Comparison of ENCODE assay signal across 17 cellular contexts in the genomic region with DNA sequence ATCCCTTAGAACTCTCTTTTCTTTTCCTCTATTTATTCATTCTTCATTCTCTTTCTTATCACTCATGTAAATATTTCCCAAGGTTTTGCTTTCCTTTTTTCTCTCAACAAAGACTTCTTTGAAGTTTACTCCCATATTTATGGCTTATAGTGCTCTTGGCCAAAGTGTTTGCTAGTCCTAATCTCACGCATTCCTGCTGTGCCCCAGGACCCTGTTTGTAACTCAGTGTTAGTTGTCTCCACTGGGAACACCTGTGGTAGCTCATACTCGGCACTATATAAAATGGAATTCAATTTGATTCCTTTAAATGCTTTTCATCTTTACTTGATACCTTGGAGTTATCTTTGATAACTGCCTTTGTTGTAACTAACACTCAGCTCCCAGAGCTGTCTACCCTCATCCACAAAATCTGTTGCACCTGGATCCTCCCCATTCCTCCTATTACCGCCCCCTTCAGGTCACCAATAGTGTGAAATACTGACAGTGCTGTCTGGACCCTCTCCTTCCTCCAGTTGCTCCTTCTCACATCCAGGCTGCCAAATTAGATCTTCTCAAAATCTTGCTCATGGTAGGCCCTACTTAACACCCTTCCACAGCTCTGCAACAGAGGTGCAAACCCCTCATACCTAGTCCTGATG.
DNase-seq lines count a peak whose midpoint lies in the region; ATAC-seq, FAIRE-seq and TF ChIP-seq lines count a peak whose summit lies in the region.
"Had no signal": no experiment of that assay in that cellular context is flagged by ENCODE, and none has a peak within 500 bp of the region (broad histone marks: within the 10 kb centered on the region; RNA-seq: fewer than 3 reads in every experiment).

No MANE protein-coding gene starts in this region.

- no peak for DNase-seq in activated CD8-positive, alpha-beta T cell treated with anti-CD3 and anti-CD28 coated beads for 36 hours
- no peak for DNase-seq in activated CD8-positive, alpha-beta T cell treated with anti-CD3 and anti-CD28 coated beads, Interleukin-2, amount 10 ng/mL, durations not matched to agents 7 days and 5 days
- DNase-seq in NB4 (ENCODE audit: low read depth): no peak
- DNase-seq in endothelial cell (ENCODE audit: low spot score): no peak
- DNase-seq in stimulated activated naive B cell treated with anti-CD40 and anti-IgM and Interleukin-4, amounts not matched to agents 10 μg/mL and 1 μg/mL and 100 μg/mL, for 72 hours: no peak
- DNase-seq in SHP77 (lab: John Stamatoyannopoulos, UW): no peak
- DNase-seq in small intestine: no peak
- DNase-seq: activated CD4-positive, alpha-beta T cell treated with anti-CD3 and anti-CD28 coated beads, Interleukin-2, amount 50 U/mL, for 48 hours; activated gamma-delta T cell treated with Interleukin-2 at 50 U/mL for 16 hours; HCEC 1CT; NCI-H1105 treated with DMSO at 0.1 percent for 48 hours; NCI-H345; posterior cingulate gyrus had no signal

- H3K27me3 ChIP-seq in small intestine (ENCODE audit: control insufficient read depth in 2 of 2, insufficient read depth in 2 of 2, low read length in 2 of 2): no peaks in the 10 kb centered on the region

- POLR2A ChIA-PET in activated CD8-positive, alpha-beta T cell treated with anti-CD3 and anti-CD28 coated beads for 36 hours (lab: Charles Lee): no interaction called here
- POLR2A ChIA-PET in activated CD8-positive, alpha-beta T cell treated with anti-CD3 and anti-CD28 coated beads, Interleukin-2, amount 10 ng/mL, durations not matched to agents 7 days and 5 days (lab: Charles Lee): interaction anchor here (1.4 kb wide), 1 partner anchor 13 kb away, joined by 3 read pairs; no protein-coding TSS in a partner anchor

- peak; percentile 34 for TF ChIP-seq CTCF in activated CD8-positive, alpha-beta T cell treated with anti-CD3 and anti-CD28 coated beads for 36 hours (IDR thresholded peaks at IDR 0.05)
- TF ChIP-seq CTCF in NB4 (IDR thresholded peaks at IDR 0.05; ENCODE audit: low read depth, low read length) (peak; percentile 21), endothelial cell (IDR thresholded peaks at IDR 0.05; ENCODE audit: unreplicated experiment) (peak; percentile 52)

- no peak overlapping the region for H3K4me3 Mint-ChIP-seq in activated CD8-positive, alpha-beta T cell treated with anti-CD3 and anti-CD28 coated beads for 36 hours
- H3K4me3 Mint-ChIP-seq in activated CD8-positive, alpha-beta T cell treated with anti-CD3 and anti-CD28 coated beads, Interleukin-2, amount 10 ng/mL, durations not matched to agents 7 days and 5 days: no peak overlapping the region
- no peak overlapping the region for H3K4me3 Mint-ChIP-seq in endothelial cell (ENCODE audit: unreplicated experiment)
- no peak overlapping the region for H3K4me3 Mint-ChIP-seq in stimulated activated naive B cell treated with anti-CD40 and anti-IgM and Interleukin-4, amounts not matched to agents 10 μg/mL and 1 μg/mL and 100 μg/mL, for 72 hours

- CTCF ChIA-PET in activated CD8-positive, alpha-beta T cell treated with anti-CD3 and anti-CD28 coated beads for 36 hours (lab: Charles Lee): interaction anchor here (1.0 to 1.4 kb wide), 4 partner anchors 9 to 25 kb away, joined by 3 to 6 read pairs (median 4); no protein-coding TSS in a partner anchor
- CTCF ChIA-PET in activated CD8-positive, alpha-beta T cell treated with anti-CD3 and anti-CD28 coated beads, Interleukin-2, amount 10 ng/mL, durations not matched to agents 7 days and 5 days (lab: Charles Lee): interaction anchor here (0.9 kb wide), 1 partner anchor 12 kb away, joined by 3 read pairs; no protein-coding TSS in a partner anchor

- intact Hi-C loops in activated CD8-positive, alpha-beta T cell treated with anti-CD3 and anti-CD28 coated beads for 36 hours (cut with micrococcal nuclease): no loop called here

- H3K27ac ChIP-seq in small intestine (ENCODE audit: low read depth in 1 of 2, low read length in 1 of 2): no peak overlapping the region
- H3K27ac ChIP-seq: epithelial cell of prostate had no signal

- H3K36me3 ChIP-seq in small intestine (ENCODE audit: control insufficient read depth in 2 of 2, insufficient read depth in 2 of 2, low read length in 2 of 2): no peaks in the 10 kb centered on the region

- no peaks in the 10 kb centered on the region for H3K36me3 Mint-ChIP-seq in activated CD8-positive, alpha-beta T cell treated with anti-CD3 and anti-CD28 coated beads for 36 hours (ENCODE audit: low read depth)
- H3K36me3 Mint-ChIP-seq in activated CD8-positive, alpha-beta T cell treated with anti-CD3 and anti-CD28 coated beads, Interleukin-2, amount 10 ng/mL, durations not matched to agents 7 days and 5 days (ENCODE audit: low read depth): no peaks in the 10 kb centered on the region
- H3K36me3 Mint-ChIP-seq in endothelial cell (ENCODE audit: low read depth, unreplicated experiment): no peaks in the 10 kb centered on the region
- peaks cover 0 to 7% of the 10 kb centered on the region in 2 donors for H3K36me3 Mint-ChIP-seq in stimulated activated naive B cell treated with anti-CD40 and anti-IgM and Interleukin-4, amounts not matched to agents 10 μg/mL and 1 μg/mL and 100 μg/mL, for 72 hours

- H3K9me3 Mint-ChIP-seq in activated CD8-positive, alpha-beta T cell treated with anti-CD3 and anti-CD28 coated beads for 36 hours: no peaks in the 10 kb centered on the region
- H3K9me3 Mint-ChIP-seq in activated CD8-positive, alpha-beta T cell treated with anti-CD3 and anti-CD28 coated beads, Interleukin-2, amount 10 ng/mL, durations not matched to agents 7 days and 5 days (ENCODE audit: insufficient read depth): no peaks in the 10 kb centered on the region
- no peaks in the 10 kb centered on the region for H3K9me3 Mint-ChIP-seq in endothelial cell (ENCODE audit: unreplicated experiment)
- no peaks in the 10 kb centered on the region for H3K9me3 Mint-ChIP-seq in stimulated activated naive B cell treated with anti-CD40 and anti-IgM and Interleukin-4, amounts not matched to agents 10 μg/mL and 1 μg/mL and 100 μg/mL, for 72 hours

- no peaks in the 10 kb centered on the region for H3K9me3 ChIP-seq in small intestine (ENCODE audit: control insufficient read depth, low read depth)

- ATAC-seq in activated CD8-positive, alpha-beta T cell treated with anti-CD3 and anti-CD28 coated beads for 36 hours: no peak
- no peak for ATAC-seq in activated CD8-positive, alpha-beta T cell treated with anti-CD3 and anti-CD28 coated beads, Interleukin-2, amount 10 ng/mL, durations not matched to agents 7 days and 5 days
- ATAC-seq in stimulated activated naive B cell treated with anti-CD40 and anti-IgM and Interleukin-4, amounts not matched to agents 10 μg/mL and 1 μg/mL and 100 μg/mL, for 72 hours (replicated peaks): no peak
- no peak for ATAC-seq in GM21619 (IDR thresholded peaks at IDR 0.05; ENCODE audit: unreplicated experiment)

- H3K4me1 Mint-ChIP-seq in activated CD8-positive, alpha-beta T cell treated with anti-CD3 and anti-CD28 coated beads for 36 hours (ENCODE audit: low read depth): no peaks in the 10 kb centered on the region
- H3K4me1 Mint-ChIP-seq in activated CD8-positive, alpha-beta T cell treated with anti-CD3 and anti-CD28 coated beads, Interleukin-2, amount 10 ng/mL, durations not matched to agents 7 days and 5 days (ENCODE audit: low read depth): no peaks in the 10 kb centered on the region
- H3K4me1 Mint-ChIP-seq in endothelial cell (ENCODE audit: unreplicated experiment): no peaks in the 10 kb centered on the region
- no peaks in the 10 kb centered on the region for H3K4me1 Mint-ChIP-seq in stimulated activated naive B cell treated with anti-CD40 and anti-IgM and Interleukin-4, amounts not matched to agents 10 μg/mL and 1 μg/mL and 100 μg/mL, for 72 hours

- H3K27me3 Mint-ChIP-seq in activated CD8-positive, alpha-beta T cell treated with anti-CD3 and anti-CD28 coated beads for 36 hours: no peaks in the 10 kb centered on the region
- H3K27me3 Mint-ChIP-seq in activated CD8-positive, alpha-beta T cell treated with anti-CD3 and anti-CD28 coated beads, Interleukin-2, amount 10 ng/mL, durations not matched to agents 7 days and 5 days (ENCODE audit: low read depth): no peaks in the 10 kb centered on the region
- no peaks in the 10 kb centered on the region for H3K27me3 Mint-ChIP-seq in endothelial cell (ENCODE audit: unreplicated experiment)
- H3K27me3 Mint-ChIP-seq in stimulated activated naive B cell treated with anti-CD40 and anti-IgM and Interleukin-4, amounts not matched to agents 10 μg/mL and 1 μg/mL and 100 μg/mL, for 72 hours: no peaks in the 10 kb centered on the region

- 31 to 59% (median 46%) methylated on average over 3 of the region's 3 CpGs for WGBS in small intestine, 3 donors

- H3K4me3 ChIP-seq in NB4 (ENCODE audit: low read depth, low read length): no peak overlapping the region
- H3K4me3 ChIP-seq in small intestine (ENCODE audit: low read depth in 1 of 2, low read length in 2 of 2): no peak overlapping the region

- no peak for FAIRE-seq in small intestine (lab: Jason Lieb, UNC)
- FAIRE-seq: bronchial epithelial cell, HTR-8/SVneo had no signal

- H3K27ac Mint-ChIP-seq in activated CD8-positive, alpha-beta T cell treated with anti-CD3 and anti-CD28 coated beads for 36 hours: no peak overlapping the region
- H3K27ac Mint-ChIP-seq in activated CD8-positive, alpha-beta T cell treated with anti-CD3 and anti-CD28 coated beads, Interleukin-2, amount 10 ng/mL, durations not matched to agents 7 days and 5 days: no peak overlapping the region
- no peak overlapping the region for H3K27ac Mint-ChIP-seq in endothelial cell (ENCODE audit: unreplicated experiment)
- H3K27ac Mint-ChIP-seq in stimulated activated naive B cell treated with anti-CD40 and anti-IgM and Interleukin-4, amounts not matched to agents 10 μg/mL and 1 μg/mL and 100 μg/mL, for 72 hours: peak overlapping the region; percentile 22

- no peak for TF ChIP-seq POLR2A in NB4 (IDR thresholded peaks at IDR 0.05; ENCODE audit: extremely low read depth, insufficient read length)

- H3K4me1 ChIP-seq in small intestine (ENCODE audit: control insufficient read depth in 2 of 2, insufficient read depth in 1 of 2, low read depth in 1 of 2, low read length in 1 of 2): no peaks in the 10 kb centered on the region
